34 cellular contexts compared by ENCODE assay signal in the genomic region with DNA sequence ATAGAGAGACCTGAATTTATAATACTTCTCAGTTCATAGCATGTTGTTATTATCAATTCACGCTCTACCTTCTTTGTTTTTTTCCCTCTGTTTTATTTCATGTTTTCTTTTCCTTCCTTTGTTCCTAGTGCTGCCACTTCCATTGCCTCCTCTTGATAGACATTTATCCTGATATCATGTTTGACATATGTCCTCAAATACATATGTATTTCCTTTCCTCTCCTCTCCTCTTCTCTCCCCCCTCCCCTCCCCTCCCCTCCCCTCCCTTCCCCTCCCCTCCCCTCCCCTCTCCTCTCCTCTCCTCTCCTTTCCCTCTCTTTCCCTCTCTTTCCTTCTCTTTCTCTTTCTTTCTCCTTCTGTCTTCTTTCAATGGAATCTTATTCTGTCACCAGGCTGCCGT.
"Had no signal": no experiment of that assay in that cellular context is flagged by ENCODE, and none has a peak within 500 bp of the region (broad histone marks: within the 10 kb centered on the region; RNA-seq: fewer than 3 reads in every experiment).

No MANE protein-coding gene starts in this region.

- H3K27me3 ChIP-seq: MG63 had no signal

- H3K9me3 ChIP-seq: MG63 had no signal

- H3K4me3 ChIP-seq: MG63 had no signal

- H3K36me3 ChIP-seq: MG63 had no signal

- DNase-seq: Karpas-422, Kasumi-1, MG63, MM.1S, MV-4-11, NCI-H1048, NCI-H1092, NCI-H1092 treated with DMSO at 0.1 percent for 48 hours, NCI-H1105, NCI-H1105 treated with DMSO at 0.1 percent for 48 hours, NCI-H1417, NCI-H1417 treated with DMSO at 0.1 percent for 48 hours, NCI-H1436, NCI-H1436 treated with DMSO at 0.1 percent for 48 hours, NCI-H146, NCI-H1694, NCI-H1694 treated with DMSO at 0.1 percent for 48 hours, NCI-H187, NCI-H187 treated with DMSO at 0.1 percent for 48 hours, NCI-H1930, NCI-H2029, NCI-H2029 treated with DMSO at 0.1 percent for 48 hours, NCI-H2081, NCI-H2081 treated with DMSO at 0.1 percent for 48 hours, NCI-H2107, NCI-H2171, NCI-H2171 treated with DMSO at 0.1 percent for 48 hours, NCI-H2227 treated with DMSO at 0.1 percent for 48 hours, NCI-H226, NCI-H345, NCI-H446, NCI-H446 treated with DMSO at 0.1 percent for 48 hours, NCI-H510A, NCI-H510A treated with DMSO at 0.1 percent for 48 hours had no signal
